23 cellular contexts compared by ENCODE assay signal in the genomic region with DNA sequence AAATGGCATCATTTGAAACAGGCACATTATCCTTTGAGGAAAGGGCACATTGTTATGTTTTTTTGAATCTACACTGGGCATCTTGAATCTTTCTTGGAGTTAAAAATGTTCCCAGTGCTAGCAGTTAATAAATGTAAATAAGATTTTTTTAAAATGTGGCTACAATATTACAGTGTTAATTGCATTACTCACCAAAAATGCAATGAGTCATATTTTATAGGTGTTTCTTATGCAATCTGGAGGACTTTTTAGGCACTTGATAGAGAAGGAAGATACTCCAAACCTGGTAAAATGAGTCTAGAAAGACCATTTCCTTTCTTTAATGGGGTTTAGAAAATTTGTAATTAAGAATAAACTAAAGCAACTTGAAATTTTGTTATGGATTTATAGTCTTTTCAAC.
A peak's percentile ranks its signal among the peaks of the same experiment; 100 is the strongest.
DNase-seq lines count a peak whose midpoint lies in the region; ATAC-seq, FAIRE-seq and TF ChIP-seq lines count a peak whose summit lies in the region.
"Had no signal": no experiment of that assay in that cellular context is flagged by ENCODE, and none has a peak within 500 bp of the region (broad histone marks: within the 10 kb centered on the region; RNA-seq: fewer than 3 reads in every experiment).

No MANE protein-coding gene starts in this region.

- no peaks in the 10 kb centered on the region for H3K36me3 ChIP-seq in endothelial cell of umbilical vein (ENCODE audit: control insufficient read depth in 2 of 2, extremely low read depth in 1 of 2, insufficient read depth in 2 of 2, low read length in 2 of 2)
- H3K36me3 ChIP-seq in MM.1S (replicated peaks; ENCODE audit: insufficient read depth, low read length), result no peaks in the 10 kb centered on the region
- H3K36me3 ChIP-seq: ascending aorta, heart right ventricle had no signal

- no peak for TF ChIP-seq POLR2A in endothelial cell of umbilical vein (IDR thresholded peaks at IDR 0.05; ENCODE audit: low read depth, low read length)

- no peaks in the 10 kb centered on the region for H3K9me3 Mint-ChIP-seq in stimulated activated memory B cell treated with anti-CD40 and anti-IgM and Interleukin-4, amounts not matched to agents 10 μg/mL and 1 μg/mL and 100 μg/mL, for 72 hours
- H3K9me3 Mint-ChIP-seq: H9, WTC11 had no signal

- intact Hi-C loops in endothelial cell of umbilical vein (cut with micrococcal nuclease), result no loop called here

- H4K20me1 ChIP-seq in endothelial cell of umbilical vein (replicated peaks; ENCODE audit: control insufficient read depth, extremely low read depth, insufficient read depth, low read length), result no peaks in the 10 kb centered on the region
- H4K20me1 ChIP-seq in MM.1S (ENCODE audit: insufficient read depth, low read length), result no peaks in the 10 kb centered on the region

- FAIRE-seq in endothelial cell of umbilical vein (lab: Jason Lieb, UNC), result no peak

- H3K9ac ChIP-seq in endothelial cell of umbilical vein (replicated peaks; ENCODE audit: extremely low read depth, insufficient read depth, low read length) (no peak overlapping the region), MM.1S (ENCODE audit: low read length) (no peak overlapping the region)

- no peaks in the 10 kb centered on the region for H3K79me2 ChIP-seq in endothelial cell of umbilical vein (ENCODE audit: control insufficient read depth, insufficient read depth, low read length)
- H3K79me2 ChIP-seq in MM.1S (ENCODE audit: low read length), result no peaks in the 10 kb centered on the region

- TF ChIP-seq CTCF in endothelial cell of umbilical vein (IDR thresholded peaks at IDR 0.05; ENCODE audit: extremely low read depth in 1 of 2, insufficient read depth in 1 of 2, low read depth in 1 of 2, low read length in 2 of 2) (no peak), MM.1S (IDR thresholded peaks at IDR 0.05; ENCODE audit: low read length) (no peak)

- H3K9me1 ChIP-seq in endothelial cell of umbilical vein (replicated peaks; ENCODE audit: control insufficient read depth, extremely low read depth, insufficient read depth, low read length), result no peaks in the 10 kb centered on the region

- H3K4me3 ChIP-seq in endothelial cell of umbilical vein (replicated peaks in 1 of 3; ENCODE audit: insufficient read depth in 1 of 3, low read depth in 1 of 3, low read length in 3 of 3) (no peak overlapping the region), MM.1S (ENCODE audit: low read length) (no peak overlapping the region)
- H3K4me3 ChIP-seq: ascending aorta, heart right ventricle had no signal

- H3K27ac ChIP-seq in endothelial cell of umbilical vein (ENCODE audit: insufficient read depth, low read depth, low read length) (no peak overlapping the region), MM.1S (ENCODE audit: low read length) (no peak overlapping the region)
- H3K27ac ChIP-seq: ascending aorta, heart right ventricle had no signal

- H3K4me2 ChIP-seq in endothelial cell of umbilical vein (ENCODE audit: insufficient read depth, low read length) (no peak overlapping the region), MM.1S (ENCODE audit: low read depth, low read length) (no peak overlapping the region)

- H3K27me3 ChIP-seq in endothelial cell of umbilical vein (ENCODE audit: control insufficient read depth in 2 of 2, insufficient read depth in 2 of 2, low read length in 2 of 2) (no peaks in the 10 kb centered on the region), MM.1S (replicated peaks; ENCODE audit: insufficient read depth, low read length) (no peaks in the 10 kb centered on the region)
- H3K27me3 ChIP-seq: ascending aorta, heart right ventricle had no signal

- H3K4me1 ChIP-seq in endothelial cell of umbilical vein (ENCODE audit: control insufficient read depth, extremely low read depth, insufficient read depth, low read length) (peaks cover 14% of the 10 kb centered on the region), MM.1S (ENCODE audit: low read length) (no peaks in the 10 kb centered on the region)
- H3K4me1 ChIP-seq: ascending aorta, heart right ventricle had no signal

- CTCF ChIA-PET in endothelial cell of umbilical vein (lab: Charles Lee), result interaction anchor here (0.9 to 1.1 kb wide), 2 partner anchors 8 to 20 kb away, joined by 3 read pairs; no protein-coding TSS in a partner anchor

- BruUV-seq in endothelial cell of umbilical vein (replicated peaks; lab: Mats Ljungman, UMichigan), result no TSS peak

- dilution Hi-C loops in endothelial cell of umbilical vein (cut with MboI; ENCODE audit: extremely low pct_ligation_motif_present, low sequenced_read_pairs), result no loop called here

- H3F3A ChIP-seq in MM.1S (ENCODE audit: insufficient read depth, low read length), result no peaks in the 10 kb centered on the region

- DNase-seq in A172 (ENCODE audit: low spot score) (peak; percentile 72), HCEC 1CT (peak; percentile 33), NCI-H226 (peak; percentile 22), endothelial cell of umbilical vein (ENCODE audit: low read depth, low spot score) (no peak), NCI-H446 treated with DMSO at 0.1 percent for 48 hours (lab: John Stamatoyannopoulos, UW) (no peak), MM.1S (no peak)
- DNase-seq: 8988T; activated CD4-positive, alpha-beta T cell treated with anti-CD3 and anti-CD28 coated beads, Interleukin-2, amount 50 U/mL, for 4 hours; GF-D8; H9; heart right ventricle; KBM-7; naive B cell; NCI-H1694 treated with DMSO at 0.1 percent for 48 hours; NCI-H2171 treated with DMSO at 0.1 percent for 48 hours; stimulated activated CD4-positive, alpha-beta T cell treated with anti-CD3 and anti-CD28 coated beads, Interleukin-1b, Interleukin-23, amount 100 ng/mL, for 48 hours had no signal

- H3K4me3 Mint-ChIP-seq in stimulated activated memory B cell treated with anti-CD40 and anti-IgM and Interleukin-4, amounts not matched to agents 10 μg/mL and 1 μg/mL and 100 μg/mL, for 72 hours, result no peak overlapping the region
- H3K4me3 Mint-ChIP-seq: B cell, H9, naive B cell, type B pancreatic cell, WTC11 had no signal

- no peaks in the 10 kb centered on the region for H3K9me2 ChIP-seq in MM.1S (replicated peaks; ENCODE audit: insufficient read depth, low read length)

- H3K27me3 Mint-ChIP-seq in stimulated activated memory B cell treated with anti-CD40 and anti-IgM and Interleukin-4, amounts not matched to agents 10 μg/mL and 1 μg/mL and 100 μg/mL, for 72 hours, result no peaks in the 10 kb centered on the region
- H3K27me3 Mint-ChIP-seq: B cell, naive B cell, type B pancreatic cell had no signal

- POLR2A ChIA-PET in endothelial cell of umbilical vein (lab: Charles Lee), result no interaction called here

- no peak overlapping the region for H3K27ac Mint-ChIP-seq in stimulated activated memory B cell treated with anti-CD40 and anti-IgM and Interleukin-4, amounts not matched to agents 10 μg/mL and 1 μg/mL and 100 μg/mL, for 72 hours
- H3K27ac Mint-ChIP-seq: activated naive CD4-positive, alpha-beta T cell treated with anti-CD3 and anti-CD28 coated beads, Interleukin-2, amount 50 U/mL, for 72 hours; B cell; H9; naive B cell; type B pancreatic cell; WTC11 had no signal

- ATAC-seq in HG03039 (IDR thresholded peaks at IDR 0.05; ENCODE audit: unreplicated experiment), result no peak
- ATAC-seq in stimulated activated memory B cell treated with anti-CD40 and anti-IgM and Interleukin-4, amounts not matched to agents 10 μg/mL and 1 μg/mL and 100 μg/mL, for 72 hours, result no peak
- ATAC-seq: activated naive CD4-positive, alpha-beta T cell treated with anti-CD3 and anti-CD28 coated beads, Interleukin-2, amount 50 U/mL, for 72 hours; heart right ventricle; WTC11 had no signal

- no peaks in the 10 kb centered on the region for H3K36me3 Mint-ChIP-seq in stimulated activated memory B cell treated with anti-CD40 and anti-IgM and Interleukin-4, amounts not matched to agents 10 μg/mL and 1 μg/mL and 100 μg/mL, for 72 hours
- H3K36me3 Mint-ChIP-seq: activated naive CD4-positive, alpha-beta T cell treated with anti-CD3 and anti-CD28 coated beads, Interleukin-2, amount 50 U/mL, for 72 hours; naive B cell; type B pancreatic cell; WTC11 had no signal

- H2AFZ ChIP-seq in endothelial cell of umbilical vein (ENCODE audit: low read depth, low read length), result no peak overlapping the region
- H2AFZ ChIP-seq in MM.1S (ENCODE audit: low read length), result no peak overlapping the region

- H3K9me3 ChIP-seq in endothelial cell of umbilical vein (replicated peaks; ENCODE audit: control insufficient read depth, insufficient read depth, low read length) (no peaks in the 10 kb centered on the region), MM.1S (replicated peaks; ENCODE audit: insufficient read depth, low read length) (no peaks in the 10 kb centered on the region)
- H3K9me3 ChIP-seq: ascending aorta, heart right ventricle had no signal

- H3K4me1 Mint-ChIP-seq in stimulated activated memory B cell treated with anti-CD40 and anti-IgM and Interleukin-4, amounts not matched to agents 10 μg/mL and 1 μg/mL and 100 μg/mL, for 72 hours, result no peaks in the 10 kb centered on the region
- H3K4me1 Mint-ChIP-seq: B cell, naive B cell had no signal

TF ChIP-seq in endothelial cell of umbilical vein, 7 proteins besides CTCF, POLR2A, EP300 and RAD21:
- TF ChIP-seq FOS (IDR thresholded peaks at IDR 0.05; ENCODE audit: borderline replicate concordance, insufficient read depth, low read length), result peak; percentile 31
- TF ChIP-seq, protein P1, sequence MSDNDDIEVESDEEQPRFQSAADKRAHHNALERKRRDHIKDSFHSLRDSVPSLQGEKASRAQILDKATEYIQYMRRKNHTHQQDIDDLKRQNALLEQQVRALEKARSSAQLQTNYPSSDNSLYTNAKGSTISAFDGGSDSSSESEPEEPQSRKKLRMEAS (IDR thresholded peaks at IDR 0.05; ENCODE audit: insufficient read depth, insufficient read length), result no peak

Comparison
In these comparisons a context has a peak if more than half of its experiments do, and no peak if none do; other contexts are left out.
1. DNase-seq: peak in A172 (single experiment), HCEC 1CT (single experiment) and NCI-H226 (single experiment); none in endothelial cell of umbilical vein (single experiment), NCI-H446 treated with DMSO at 0.1 percent for 48 hours (single experiment) and MM.1S (single experiment).